In genomic region chr7:28984631-28985030, GRCh38 we compare ENCODE assay signal across 9 cellular contexts. TPM values are rescaled to one million over a fixed set of nuclear protein-coding genes. Genes with fewer than 3 reads are reported as not detected.
A peak's percentile ranks its signal among the peaks of the same experiment; 100 is the strongest.
DNase-seq lines count a peak whose midpoint lies in the region; ATAC-seq and TF ChIP-seq lines count a peak whose summit lies in the region.
"Had no signal": no experiment of that assay in that cellular context is flagged by ENCODE, and none has a peak within 500 bp of the region (broad histone marks: within the 10 kb centered on the region; RNA-seq: fewer than 3 reads in every experiment).

No MANE protein-coding gene starts in this region.

- H2AFZ ChIP-seq in smooth muscle cell (ENCODE audit: low read depth) = peak overlapping the region; percentile 2

- H3K27ac ChIP-seq in HEK293 (ENCODE audit: extremely low read depth, low read depth, low read length) (no peak overlapping the region), smooth muscle cell (ENCODE audit: low read depth) (peak overlapping the region; percentile 89)
- H3K27ac ChIP-seq: KMS-11 had no signal

- H4K20me1 ChIP-seq in smooth muscle cell (ENCODE audit: low read depth) = no peaks in the 10 kb centered on the region

- no peak overlapping the region for H3K9ac ChIP-seq in smooth muscle cell (ENCODE audit: low read depth)
- H3K9ac ChIP-seq: KMS-11 had no signal

- H3K79me2 ChIP-seq in smooth muscle cell (ENCODE audit: low read depth) = no peaks in the 10 kb centered on the region

- TF ChIP-seq CTCF in HEK293 (tag by site-specific recombination; IDR thresholded peaks at IDR 0.05) = no peak
- TF ChIP-seq CTCF in smooth muscle cell (IDR thresholded peaks at IDR 0.05; ENCODE audit: borderline replicate concordance, insufficient read depth, poor library complexity, severe bottlenecking) = no peak

- H3K4me1 Mint-ChIP-seq in activated T-helper 2 cell treated with anti-CD3 and anti-CD28 coated beads, Interferon-gamma antibody, Interleukin-2, Interleukin-4, amounts not matched to agents 10 μg/mL and 5 μg/mL and 100 μg/mL, durations not matched to agents 14 hours and 24 hours and 36 hours (ENCODE audit: low read depth) = no peaks in the 10 kb centered on the region

- H3K36me3 Mint-ChIP-seq in activated T-helper 2 cell treated with anti-CD3 and anti-CD28 coated beads, Interferon-gamma antibody, Interleukin-2, Interleukin-4, amounts not matched to agents 10 μg/mL and 5 μg/mL and 100 μg/mL, durations not matched to agents 14 hours and 24 hours and 36 hours (ENCODE audit: low read depth) = no peaks in the 10 kb centered on the region

- H3K9me3 Mint-ChIP-seq in activated T-helper 2 cell treated with anti-CD3 and anti-CD28 coated beads, Interferon-gamma antibody, Interleukin-2, Interleukin-4, amounts not matched to agents 10 μg/mL and 5 μg/mL and 100 μg/mL, durations not matched to agents 14 hours and 24 hours and 36 hours = no peaks in the 10 kb centered on the region

- no peaks in the 10 kb centered on the region for H3K36me3 ChIP-seq in HEK293 (ENCODE audit: control insufficient read depth in 2 of 2, insufficient read depth in 1 of 2, low read length in 2 of 2)
- no peaks in the 10 kb centered on the region for H3K36me3 ChIP-seq in smooth muscle cell (ENCODE audit: low read depth)

- H3K9me3 ChIP-seq in HEK293 (ENCODE audit: control insufficient read depth, insufficient read depth, low read depth, low read length) (no peaks in the 10 kb centered on the region), smooth muscle cell (replicated peaks; ENCODE audit: low read depth) (no peaks in the 10 kb centered on the region)

- no peak overlapping the region for H3K27ac Mint-ChIP-seq in activated T-helper 2 cell treated with anti-CD3 and anti-CD28 coated beads, Interferon-gamma antibody, Interleukin-2, Interleukin-4, amounts not matched to agents 10 μg/mL and 5 μg/mL and 100 μg/mL, durations not matched to agents 14 hours and 24 hours and 36 hours

- WGBS in smooth muscle cell (ENCODE audit: low lambda C conversion rate) = 27% methylated on average over 4 of the region's 4 CpGs

- H3K27me3 Mint-ChIP-seq in activated T-helper 2 cell treated with anti-CD3 and anti-CD28 coated beads, Interferon-gamma antibody, Interleukin-2, Interleukin-4, amounts not matched to agents 10 μg/mL and 5 μg/mL and 100 μg/mL, durations not matched to agents 14 hours and 24 hours and 36 hours (ENCODE audit: low read depth) = peaks cover 1% of the 10 kb centered on the region

- no peak overlapping the region for H3K4me3 Mint-ChIP-seq in activated T-helper 2 cell treated with anti-CD3 and anti-CD28 coated beads, Interferon-gamma antibody, Interleukin-2, Interleukin-4, amounts not matched to agents 10 μg/mL and 5 μg/mL and 100 μg/mL, durations not matched to agents 14 hours and 24 hours and 36 hours (ENCODE audit: low read depth)

- DNase-seq in SW480 (ENCODE audit: low spot score) (peak; percentile 46), left cardiac atrium (peak; percentile 58), smooth muscle cell (lab: John Stamatoyannopoulos, UW; ENCODE audit: unreplicated experiment) (no peak), NCI-H526 (lab: John Stamatoyannopoulos, UW) (no peak)
- no peak for DNase-seq in activated CD8-positive, alpha-beta memory T cell treated with anti-CD3 and anti-CD28 coated beads, Interleukin-2, amount 50 U/mL, for 4 hours
- DNase-seq in activated T-helper 2 cell treated with anti-CD3 and anti-CD28 coated beads, Interferon-gamma antibody, Interleukin-2, Interleukin-4, amounts not matched to agents 10 μg/mL and 5 μg/mL and 100 μg/mL, durations not matched to agents 14 hours and 24 hours and 36 hours (ENCODE audit: low spot score) = no peak

- H3F3A ChIP-seq in smooth muscle cell (ENCODE audit: low read depth) = peaks cover 33% of the 10 kb centered on the region

- CTCF ChIA-PET in HEK293 (lab: Yijun Ruan, JAX) = interaction anchor here (0.8 to 1.5 kb wide), 3 partner anchors 9 to 58 kb away, joined by 3 read pairs; no protein-coding TSS in a partner anchor

- H3K4me1 ChIP-seq in HEK293 (ENCODE audit: control insufficient read depth, insufficient read depth, low read length) = no peaks in the 10 kb centered on the region; the same call in 1 of the 2 replicates
- peaks cover 46% of the 10 kb centered on the region for H3K4me1 ChIP-seq in smooth muscle cell (ENCODE audit: low read depth)

- peak overlapping the region; percentile 53 for H3K4me2 ChIP-seq in smooth muscle cell
- H3K4me2 ChIP-seq: KMS-11 had no signal

- POLR2A ChIA-PET in HEK293 (lab: Yijun Ruan, JAX) = no interaction called here

- intact Hi-C loops in left cardiac atrium (cut with DNase I) = no loop called here
- intact Hi-C loops in activated T-helper 2 cell treated with anti-CD3 and anti-CD28 coated beads, Interferon-gamma antibody, Interleukin-2, Interleukin-4, amounts not matched to agents 10 μg/mL and 5 μg/mL and 100 μg/mL, durations not matched to agents 14 hours and 24 hours and 36 hours (cut with micrococcal nuclease) = no loop called here

- H3K4me3 ChIP-seq in HEK293 (ENCODE audit: low read depth, low read length) (no peak overlapping the region), smooth muscle cell (no peak overlapping the region)

- peak; percentile 20 to 62 for ATAC-seq in left cardiac atrium
- no peak for ATAC-seq in GM21737 (IDR thresholded peaks at IDR 0.05; ENCODE audit: unreplicated experiment)

- no peaks in the 10 kb centered on the region for H3K27me3 ChIP-seq in smooth muscle cell (ENCODE audit: low read depth)

TF ChIP-seq in HEK293, 187 proteins besides CTCF, POLR2A, EP300 and RAD21:
- TF ChIP-seq ZNF341 (tag by site-specific recombination; IDR thresholded peaks at IDR 0.05; ENCODE audit: low read depth) (peak; percentile 35; the same call in 1 of the 2 replicates), FEZF1 (tag by site-specific recombination; IDR thresholded peaks at IDR 0.05) (no peak), SCRT2 (tag by site-specific recombination; IDR thresholded peaks at IDR 0.05) (peak; percentile 89), SCRT1 (tag by site-specific recombination; IDR thresholded peaks at IDR 0.05; ENCODE audit: borderline replicate concordance) (peak; percentile 69; the same call in 1 of the 2 replicates), BCL6B (tag by site-specific recombination; IDR thresholded peaks at IDR 0.05) (peak; percentile 66; the same call in 1 of the 2 replicates), ZNF529 (tag by site-specific recombination; IDR thresholded peaks at IDR 0.05; ENCODE audit: insufficient replicate concordance) (no peak), IKZF3 (tag by site-specific recombination; IDR thresholded peaks at IDR 0.05) (peak; percentile 37; the same call in 1 of the 2 replicates), GLIS1 (tag by site-specific recombination; IDR thresholded peaks at IDR 0.05) (peak; percentile 33; the same call in 1 of the 2 replicates), ZNF585B (tag by site-specific recombination; IDR thresholded peaks at IDR 0.05) (no peak)
- TF ChIP-seq, protein P1, sequence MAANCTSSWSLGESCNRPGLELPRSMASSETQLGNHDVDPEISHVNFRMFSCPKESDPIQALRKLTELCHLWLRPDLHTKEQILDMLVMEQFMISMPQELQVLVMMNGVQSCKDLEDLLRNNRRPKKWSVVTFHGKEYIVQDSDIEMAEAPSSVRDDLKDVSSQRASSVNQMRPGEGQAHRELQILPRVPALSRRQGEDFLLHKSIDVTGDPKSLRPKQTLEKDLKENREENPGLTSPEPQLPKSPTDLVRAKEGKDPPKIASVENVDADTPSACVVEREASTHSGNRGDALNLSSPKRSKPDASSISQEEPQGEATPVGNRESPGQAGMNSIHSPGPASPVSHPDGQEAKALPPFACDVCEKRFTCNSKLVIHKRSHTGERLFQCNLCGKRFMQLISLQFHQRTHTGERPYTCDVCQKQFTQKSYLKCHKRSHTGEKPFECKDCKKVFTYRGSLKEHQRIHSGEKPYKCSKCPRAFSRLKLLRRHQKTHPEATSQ (tag by site-specific recombination; IDR thresholded peaks at IDR 0.05) = no peak

RNA-seq across cellular contexts. Expression of gene TRIL, which starts 26.5 kb away (rescaled TPM):
- total RNA-seq in left cardiac atrium (1 to 10 TPM; 3.9 to 6.0 TPM), smooth muscle cell (8.9 and 11.1 TPM in 2 replicates)
- 4.7 and 11.0 TPM in 2 replicates for polyA plus RNA-seq in smooth muscle cell
- total RNA-seq in activated T-helper 2 cell treated with anti-CD3 and anti-CD28 coated beads, Interferon-gamma antibody, Interleukin-2, Interleukin-4, amounts not matched to agents 10 μg/mL and 5 μg/mL and 100 μg/mL, durations not matched to agents 14 hours and 24 hours and 36 hours = not detected in 2 replicates

Comparison
In these comparisons a context has a peak if more than half of its experiments do, and no peak if none do; other contexts are left out.
1. DNase-seq: peak in SW480 (single experiment) and left cardiac atrium (single experiment); none in smooth muscle cell (single experiment), activated CD8-positive, alpha-beta memory T cell treated with anti-CD3 and anti-CD28 coated beads, Interleukin-2, amount 50 U/mL, for 4 hours (single experiment), activated T-helper 2 cell treated with anti-CD3 and anti-CD28 coated beads, Interferon-gamma antibody, Interleukin-2, Interleukin-4, amounts not matched to agents 10 μg/mL and 5 μg/mL and 100 μg/mL, durations not matched to agents 14 hours and 24 hours and 36 hours (single experiment) and NCI-H526 (0 of 2).